ENCODE assay signal across 21 cellular contexts in genomic region chr3:30810617-30811016, GRCh38.
DNase-seq lines count a peak whose midpoint lies in the region; ATAC-seq, FAIRE-seq and TF ChIP-seq lines count a peak whose summit lies in the region.
"Had no signal": no experiment of that assay in that cellular context is flagged by ENCODE, and none has a peak within 500 bp of the region (broad histone marks: within the 10 kb centered on the region; RNA-seq: fewer than 3 reads in every experiment).

No MANE protein-coding gene starts in this region.

- no peak overlapping the region for H3K4me3 Mint-ChIP-seq in GM23338
- H3K4me3 Mint-ChIP-seq in stimulated activated effector memory CD8-positive, alpha-beta T cell treated with anti-CD3 and anti-CD28 coated beads, Interleukin-12 subunit alpha, Interleukin-12 subunit beta, amount 100 ng/mL, for 72 hours: no peak overlapping the region
- H3K4me3 Mint-ChIP-seq: activated CD4-positive, alpha-beta T cell treated with anti-CD3 and anti-CD28 coated beads, Interleukin-2, amount 10 ng/mL, durations not matched to agents 24 days and 14 days; activated naive CD8-positive, alpha-beta T cell; neural crest cell had no signal

- H3K36me3 Mint-ChIP-seq in GM23338 (ENCODE audit: low read depth): no peaks in the 10 kb centered on the region
- H3K36me3 Mint-ChIP-seq in stimulated activated effector memory CD8-positive, alpha-beta T cell treated with anti-CD3 and anti-CD28 coated beads, Interleukin-12 subunit alpha, Interleukin-12 subunit beta, amount 100 ng/mL, for 72 hours: no peaks in the 10 kb centered on the region

- peak overlapping the region; percentile 72; the same call in 1 of the 2 replicates for H3K27ac Mint-ChIP-seq in GM23338
- no peak overlapping the region for H3K27ac Mint-ChIP-seq in stimulated activated effector memory CD8-positive, alpha-beta T cell treated with anti-CD3 and anti-CD28 coated beads, Interleukin-12 subunit alpha, Interleukin-12 subunit beta, amount 100 ng/mL, for 72 hours
- H3K27ac Mint-ChIP-seq: activated CD4-positive, alpha-beta T cell treated with anti-CD3 and anti-CD28 coated beads, Interleukin-2, amount 10 ng/mL, durations not matched to agents 24 days and 14 days; activated naive CD8-positive, alpha-beta T cell had no signal

- H3K9me1 ChIP-seq in K562 (ENCODE audit: control insufficient read depth, insufficient read depth, low read length): no peaks in the 10 kb centered on the region

- H3K9me3 ChIP-seq in K562 (replicated peaks; ENCODE audit: control insufficient read depth, insufficient read depth, low read depth, low read length) (peaks cover 4% of the 10 kb centered on the region; the same call in 1 of the 2 replicates), right atrium auricular region (no peaks in the 10 kb centered on the region)
- H3K9me3 ChIP-seq: HAP-1, SJSA1, transverse colon had no signal

- no peak overlapping the region for H3K4me3 ChIP-seq in GM23338
- H3K4me3 ChIP-seq in K562: no peak overlapping the region
- no peak overlapping the region for H3K4me3 ChIP-seq in right atrium auricular region
- H3K4me3 ChIP-seq: HAP-1, SJSA1, transverse colon had no signal

- TF ChIP-seq CTCF in GM23338 (conservative IDR thresholded peaks at IDR 0.05; ENCODE audit: low read depth in 2 of 2) (no peak), K562 (IDR thresholded peaks at IDR 0.05 in 2 of 3, conservative IDR thresholded peaks at IDR 0.05 in 1 of 3; ENCODE audit: insufficient read depth in 2 of 3, low read depth in 1 of 3, low read length in 3 of 3) (no peak), right atrium auricular region (IDR thresholded peaks at IDR 0.05) (no peak)

- in situ Hi-C loops in K562 (cut with MboI): no loop called here

- no peak for FAIRE-seq in K562 (lab: Jason Lieb, UNC)

- TF ChIP-seq POLR2A in K562 (conservative IDR thresholded peaks at IDR 0.05): no peak

- peaks cover 19% of the 10 kb centered on the region for H3K4me1 Mint-ChIP-seq in GM23338
- H3K4me1 Mint-ChIP-seq in stimulated activated effector memory CD8-positive, alpha-beta T cell treated with anti-CD3 and anti-CD28 coated beads, Interleukin-12 subunit alpha, Interleukin-12 subunit beta, amount 100 ng/mL, for 72 hours: no peaks in the 10 kb centered on the region
- H3K4me1 Mint-ChIP-seq: activated CD4-positive, alpha-beta T cell treated with anti-CD3 and anti-CD28 coated beads, Interleukin-2, amount 10 ng/mL, durations not matched to agents 24 days and 14 days; neural crest cell had no signal

- TF ChIP-seq EP300 in K562 (IDR thresholded peaks at IDR 0.05; ENCODE audit: low read length): no peak

- H3K4me2 ChIP-seq in GM23338: no peak overlapping the region
- no peak overlapping the region for H3K4me2 ChIP-seq in K562 (ENCODE audit: insufficient read depth, low read length)

- peaks cover 4% of the 10 kb centered on the region for H3K27me3 Mint-ChIP-seq in GM23338 (ENCODE audit: insufficient read depth, low read depth, poor library complexity)

- 2% methylated on average over 5 of the region's 6 CpGs for WGBS in K562 (ENCODE audit: insufficient coverage, low coverage, missing lambda C conversion rate)

- no peaks in the 10 kb centered on the region for H3K9me3 Mint-ChIP-seq in GM23338
- H3K9me3 Mint-ChIP-seq in stimulated activated effector memory CD8-positive, alpha-beta T cell treated with anti-CD3 and anti-CD28 coated beads, Interleukin-12 subunit alpha, Interleukin-12 subunit beta, amount 100 ng/mL, for 72 hours: no peaks in the 10 kb centered on the region
- H3K9me3 Mint-ChIP-seq: neural crest cell had no signal

- no peak for TF ChIP-seq RAD21 in K562 (CRISPR knock-in tag; conservative IDR thresholded peaks at IDR 0.05 in 1 of 2, IDR thresholded peaks at IDR 0.05 in 1 of 2)

- H3K9ac ChIP-seq in K562 (ENCODE audit: insufficient read depth in 1 of 2, low read depth in 2 of 2, low read length in 2 of 2): no peak overlapping the region

- no peaks in the 10 kb centered on the region for H3K79me2 ChIP-seq in GM23338 (replicated peaks; ENCODE audit: insufficient read depth)
- H3K79me2 ChIP-seq in K562 (ENCODE audit: control insufficient read depth, insufficient read depth, low read length): no peaks in the 10 kb centered on the region

- no TSS peak for BruUV-seq in K562 (replicated peaks; lab: Mats Ljungman, UMichigan)

- H3K27ac ChIP-seq in GM23338 (ENCODE audit: low read depth) (no peak overlapping the region), K562 (ENCODE audit: extremely low read depth, low read depth, low read length) (no peak overlapping the region), right atrium auricular region (peak overlapping the region; percentile 17 to 76)
- H3K27ac ChIP-seq: SJSA1, transverse colon had no signal

- H3K9me2 ChIP-seq in GM23338 (ENCODE audit: insufficient read depth): no peaks in the 10 kb centered on the region; the same call in 1 of the 2 replicates

- CTCF ChIA-PET in K562 (lab: Yijun Ruan, JAX; ENCODE audit: low intra/inter-chr PET ratio): no interaction called here

- H4K20me1 ChIP-seq in GM23338 (replicated peaks; ENCODE audit: insufficient read depth) (no peaks in the 10 kb centered on the region), K562 (replicated peaks; ENCODE audit: control insufficient read depth, insufficient read depth, low read length) (no peaks in the 10 kb centered on the region)

- intact Hi-C loops in K562 (cut with micrococcal nuclease): no loop called here
- intact Hi-C loops in sciatic nerve (cut with DNase I): no loop called here

- H3K27me3 ChIP-seq in GM23338 (ENCODE audit: insufficient read depth) (no peaks in the 10 kb centered on the region), K562 (ENCODE audit: control insufficient read depth in 2 of 2, insufficient read depth in 2 of 2, low read length in 2 of 2) (no peaks in the 10 kb centered on the region), right atrium auricular region (no peaks in the 10 kb centered on the region)
- H3K27me3 ChIP-seq: SJSA1, transverse colon had no signal

- DNase-seq in GM23338 (ENCODE audit: low spot score) (peak; percentile 4), K562 (ENCODE audit: extremely low read depth in 1 of 4, low spot score in 3 of 4) (no peak), right atrium auricular region (ENCODE audit: low spot score) (no peak), sciatic nerve (ENCODE audit: low spot score) (no peak), AG08396 (ENCODE audit: low spot score) (no peak), NCI-H187 (lab: John Stamatoyannopoulos, UW) (no peak), pons (ENCODE audit: low spot score) (no peak)
- DNase-seq in stimulated activated effector memory CD8-positive, alpha-beta T cell treated with anti-CD3 and anti-CD28 coated beads, Interleukin-12 subunit alpha, Interleukin-12 subunit beta, amount 100 ng/mL, for 72 hours (ENCODE audit: low spot score in 2 of 2): no peak
- DNase-seq: activated CD4-positive, alpha-beta T cell treated with anti-CD3 and anti-CD28 coated beads, Interleukin-2, amount 10 ng/mL, durations not matched to agents 24 days and 14 days; DMS53; effector memory CD4-positive, alpha-beta T cell; foreskin fibroblast; mammary epithelial cell; NCI-H2081 treated with DMSO at 0.1 percent for 48 hours; NCI-H524 treated with DMSO at 0.1 percent for 48 hours; stimulated activated CD4-positive, alpha-beta T cell treated with anti-CD3 and anti-CD28 coated beads, Interleukin-2, amount 100 ng/mL, for 24 hours; transverse colon had no signal

- no peak for ATAC-seq in GM23338
- no peak for ATAC-seq in K562
- ATAC-seq in sciatic nerve: peak; percentile 85
- no peak for ATAC-seq in stimulated activated effector memory CD8-positive, alpha-beta T cell treated with anti-CD3 and anti-CD28 coated beads, Interleukin-12 subunit alpha, Interleukin-12 subunit beta, amount 100 ng/mL, for 72 hours

- H3K4me1 ChIP-seq in GM23338 (ENCODE audit: insufficient read depth) (peaks cover 12% of the 10 kb centered on the region; the same call in 1 of the 2 replicates), K562 (replicated peaks in 1 of 2; ENCODE audit: control insufficient read depth in 2 of 2, insufficient read depth in 2 of 2, low read length in 2 of 2) (no peaks in the 10 kb centered on the region), right atrium auricular region (peaks cover 0 to 20% of the 10 kb centered on the region in 2 donors)
- H3K4me1 ChIP-seq: HAP-1, SJSA1, transverse colon had no signal

- no peaks in the 10 kb centered on the region for H3F3A ChIP-seq in GM23338 (replicated peaks; ENCODE audit: low read depth)

- POLR2A ChIA-PET in K562 (lab: Yijun Ruan, JAX): no interaction called here

- peak overlapping the region; percentile 49 for H2AFZ ChIP-seq in GM23338
- H2AFZ ChIP-seq in K562 (ENCODE audit: low read depth, low read length): no peak overlapping the region

- H3K36me3 ChIP-seq in GM23338 (ENCODE audit: insufficient read depth) (no peaks in the 10 kb centered on the region), K562 (ENCODE audit: control insufficient read depth, insufficient read depth, low read length) (no peaks in the 10 kb centered on the region), right atrium auricular region (no peaks in the 10 kb centered on the region)
- H3K36me3 ChIP-seq: HAP-1, SJSA1, transverse colon had no signal

TF ChIP-seq in GM23338, 12 proteins besides CTCF, POLR2A, EP300 and RAD21 (continues in another document):
- TF ChIP-seq EZH2 (IDR thresholded peaks at IDR 0.05; ENCODE audit: low read depth, unreplicated experiment) (no peak), POLR2AphosphoS5 (IDR thresholded peaks at IDR 0.05; ENCODE audit: low read depth) (no peak), STAT1 (IDR thresholded peaks at IDR 0.05; ENCODE audit: unreplicated experiment) (no peak)

TF ChIP-seq in K562, 482 proteins besides CTCF, POLR2A, EP300 and RAD21 (continues in another document):
- TF ChIP-seq ILF3 (IDR thresholded peaks at IDR 0.05; ENCODE audit: borderline replicate concordance) (no peak), TRIM28 (IDR thresholded peaks at IDR 0.05) (no peak), FOXM1 (IDR thresholded peaks at IDR 0.05; ENCODE audit: low read depth) (no peak), FOXM1 (CRISPR knock-in tag; IDR thresholded peaks at IDR 0.05; ENCODE audit: low read depth) (no peak), XRCC5 (IDR thresholded peaks at IDR 0.05; ENCODE audit: low read depth, low read length) (no peak), ZNF695 (CRISPR knock-in tag; IDR thresholded peaks at IDR 0.05) (no peak), ZNF444 (CRISPR knock-in tag; IDR thresholded peaks at IDR 0.05) (0 out of 2 replicates have a peak, but pooled peaks have one; percentile 27), HNRNPH1 (optimal IDR thresholded peaks at IDR 0.05; ENCODE audit: low read depth, low read length) (no peak)

Comparison
In these comparisons a context has a peak if more than half of its experiments do, and no peak if none do; other contexts are left out.
1. H3K27ac ChIP-seq: peak in right atrium auricular region (2 of 2); none in GM23338 (single experiment) and K562 (single experiment).